In the genomic region with DNA sequence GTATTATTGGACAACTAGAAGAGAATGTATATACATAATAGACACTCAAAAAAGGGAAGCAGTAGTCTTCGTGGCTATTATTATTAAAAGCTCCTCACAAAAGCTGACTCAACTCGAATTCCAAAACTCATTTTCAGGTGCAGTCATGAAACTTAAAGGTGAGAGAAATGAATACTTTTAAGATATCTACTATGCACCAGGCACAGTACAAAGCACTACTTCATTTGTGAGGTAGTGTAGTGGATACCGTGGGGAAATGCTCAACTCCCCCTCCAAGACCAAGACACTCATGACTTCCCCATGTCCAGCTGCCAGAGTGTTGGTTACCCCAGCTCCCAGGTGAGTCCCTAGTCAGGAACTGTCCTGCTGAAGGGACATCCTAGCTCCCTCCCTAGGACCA, we compare ENCODE assay signal across 25 cellular contexts. TPM values are rescaled to one million over a fixed set of nuclear protein-coding genes. Genes with fewer than 3 reads are reported as not detected.
"Had no signal": no experiment of that assay in that cellular context is flagged by ENCODE, and none has a peak within 500 bp of the region (broad histone marks: within the 10 kb centered on the region; RNA-seq: fewer than 3 reads in every experiment).

No MANE protein-coding gene starts in this region.

- H3K9me3 Mint-ChIP-seq: activated T-helper 17 cell treated with anti-CD3 and anti-CD28 coated beads, Interleukin-2, amount 50 U/mL, for 72 hours; dendritic cell treated with granulocyte-macrophage colony-stimulating factor and Interleukin-4, amounts not matched to agents 40 ng/mL and 50 ng/mL, for 4 days; effector memory CD8-positive, alpha-beta T cell; memory B cell; natural killer cell had no signal

- DNase-seq: activated CD4-positive, alpha-beta T cell treated with anti-CD3 and anti-CD28 coated beads, Interleukin-2, amount 50 U/mL, for 4 hours; activated CD4-positive, CD25-positive, alpha-beta regulatory T cell treated with anti-CD3 and anti-CD28 coated beads, Interleukin-2, amount 50 U/mL, for 72 hours; activated naive CD4-positive, alpha-beta T cell treated with Interleukin-2 at 50 U/mL for 16 hours; aorta; cerebellar nuclear complex; effector memory CD8-positive, alpha-beta T cell; foreskin melanocyte; left ventricle myocardium inferior; mucosa of descending colon; natural killer cell; right cardiac atrium; small intestine; stimulated activated CD4-positive, alpha-beta T cell treated with anti-CD3 and anti-CD28 coated beads, Interleukin-4, amount 100 ng/mL, for 24 hours; stimulated activated naive CD4-positive, alpha-beta T cell treated with Interleukin-2 at 50 U/mL for 16 hours; T-helper 1 cell; T1000; transverse colon had no signal

- ATAC-seq: activated T-helper 17 cell treated with anti-CD3 and anti-CD28 coated beads, Interleukin-2, amount 50 U/mL, for 72 hours; effector memory CD8-positive, alpha-beta T cell; mucosa of descending colon; natural killer cell; right cardiac atrium had no signal

- H3K9me3 ChIP-seq: breast epithelium, left ventricle myocardium inferior, mucosa of descending colon, prostate gland, transverse colon had no signal

- H3K4me1 Mint-ChIP-seq: activated T-helper 17 cell treated with anti-CD3 and anti-CD28 coated beads, Interleukin-2, amount 50 U/mL, for 72 hours; natural killer cell had no signal

- H3K4me1 ChIP-seq: breast epithelium, prostate gland had no signal

- H3K27ac Mint-ChIP-seq: activated T-helper 17 cell treated with anti-CD3 and anti-CD28 coated beads, Interleukin-2, amount 50 U/mL, for 72 hours; dendritic cell treated with granulocyte-macrophage colony-stimulating factor and Interleukin-4, amounts not matched to agents 40 ng/mL and 50 ng/mL, for 4 days; effector memory CD8-positive, alpha-beta T cell; memory B cell; natural killer cell had no signal

- H3K36me3 ChIP-seq: breast epithelium, left ventricle myocardium inferior, prostate gland, transverse colon had no signal

- H3K27ac ChIP-seq: breast epithelium, epithelial cell of prostate, left ventricle myocardium inferior, prostate gland, transverse colon had no signal

- H3K36me3 Mint-ChIP-seq: memory B cell, natural killer cell had no signal

- H3K4me3 ChIP-seq: breast epithelium, left ventricle myocardium inferior, mucosa of descending colon, prostate gland, transverse colon had no signal

- H3K4me3 Mint-ChIP-seq: activated T-helper 17 cell treated with anti-CD3 and anti-CD28 coated beads, Interleukin-2, amount 50 U/mL, for 72 hours; dendritic cell treated with granulocyte-macrophage colony-stimulating factor and Interleukin-4, amounts not matched to agents 40 ng/mL and 50 ng/mL, for 4 days; effector memory CD8-positive, alpha-beta T cell; memory B cell; natural killer cell had no signal

RNA-seq across cellular contexts. Expression of a gene that starts 2.1 kb away (rescaled TPM):
- total RNA-seq: activated T-helper 17 cell treated with anti-CD3 and anti-CD28 coated beads, Interleukin-2, amount 50 U/mL, for 72 hours; fibroblast of lung had no signal
- polyA plus RNA-seq: keratinocyte had no signal
